Comparison of ENCODE assay signal across 20 cellular contexts in the genomic region with DNA sequence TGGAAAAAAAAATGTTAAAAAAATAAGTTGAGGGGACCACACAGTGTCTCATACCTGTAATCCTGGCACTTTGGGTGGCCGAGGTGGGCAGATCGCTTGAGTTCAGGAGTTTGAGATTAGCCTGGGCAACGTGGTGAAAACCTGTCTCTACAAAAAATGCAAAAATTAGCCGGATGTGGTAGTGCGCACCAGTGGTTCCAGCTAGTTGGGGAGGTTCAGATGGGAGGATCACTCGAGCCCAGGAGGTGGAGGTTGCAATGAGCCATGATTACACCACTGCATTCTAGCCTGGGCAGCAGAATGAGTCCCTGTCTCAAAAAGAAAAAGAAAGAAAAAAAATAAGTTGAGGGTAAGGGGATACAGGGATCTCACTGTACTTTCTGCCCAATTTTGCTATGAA. TPM values are rescaled to one million over a fixed set of nuclear protein-coding genes. Genes with fewer than 3 reads are reported as not detected.
DNase-seq lines count a peak whose midpoint lies in the region; ATAC-seq, FAIRE-seq and TF ChIP-seq lines count a peak whose summit lies in the region.
"Had no signal": no experiment of that assay in that cellular context is flagged by ENCODE, and none has a peak within 500 bp of the region (broad histone marks: within the 10 kb centered on the region; RNA-seq: fewer than 3 reads in every experiment).

No MANE protein-coding gene starts in this region.

- H3K27ac ChIP-seq in IMR-90 (ENCODE audit: insufficient read depth, low read length) (peak overlapping the region; percentile 3; the same call in 1 of the 2 replicates), foreskin keratinocyte (peak overlapping the region; percentile 99)

- peak overlapping the region; percentile 56; the same call in 1 of the 2 replicates for H2BK120ac ChIP-seq in IMR-90 (ENCODE audit: low read depth, low read length)

- H4K5ac ChIP-seq in IMR-90 (ENCODE audit: low read depth, low read length): no peak overlapping the region

- peak overlapping the region; percentile 42 for H2BK5ac ChIP-seq in IMR-90 (ENCODE audit: low read depth, low read length, poor library complexity, severe bottlenecking)

- H2AFZ ChIP-seq in IMR-90 (replicated peaks; ENCODE audit: low read length, poor library complexity): no peak overlapping the region

- H3K4me1 Mint-ChIP-seq in Calu3 (ENCODE audit: low read depth, unreplicated experiment): peaks cover 74% of the 10 kb centered on the region
- H3K4me1 Mint-ChIP-seq: T-cell had no signal

- dilution Hi-C loops in IMR-90 (cut with HindIII; ENCODE audit: low sequenced_read_pairs, unreplicated experiment): no loop called here

- no peak overlapping the region; the same call in 1 of the 2 replicates for H4K91ac ChIP-seq in IMR-90 (ENCODE audit: insufficient read depth, low read depth, low read length)

- peaks cover 47% of the 10 kb centered on the region for H3K36me3 Mint-ChIP-seq in Calu3 (ENCODE audit: insufficient read depth, unreplicated experiment)
- H3K36me3 Mint-ChIP-seq: T-cell had no signal

- DNase-seq in Calu3: no peak
- DNase-seq in GM18507 (ENCODE audit: extremely low spot score, insufficient read length, low read depth): no peak
- no peak for DNase-seq in IMR-90
- no peak for DNase-seq in foreskin keratinocyte
- DNase-seq in omental fat pad (ENCODE audit: low spot score): no peak
- no peak for DNase-seq in activated CD4-positive, alpha-beta T cell treated with anti-CD3 and anti-CD28 coated beads for 4 hours
- DNase-seq: ACHN; CD4-positive, alpha-beta T cell; GOT3; Kasumi-1; NCI-H1105; NCI-H1694 treated with DMSO at 0.1 percent for 48 hours; NCI-H226; NCI-H524 treated with DMSO at 0.1 percent for 48 hours; Right ventricle myocardium superior; T-cell had no signal

- no peaks in the 10 kb centered on the region for H4K20me1 ChIP-seq in IMR-90 (ENCODE audit: insufficient read depth, low read length)

- H3K56ac ChIP-seq in IMR-90 (ENCODE audit: extremely low read depth, insufficient read depth, low read length): no peak overlapping the region

- H3K4me3 Mint-ChIP-seq in Calu3 (ENCODE audit: low read depth, unreplicated experiment): no peak overlapping the region
- H3K4me3 Mint-ChIP-seq: CD4-positive, alpha-beta T cell; T-cell had no signal

- no peaks in the 10 kb centered on the region for H3K9me3 ChIP-seq in IMR-90 (ENCODE audit: control insufficient read depth, insufficient read depth, low read length)

- H3K27ac Mint-ChIP-seq in Calu3 (ENCODE audit: unreplicated experiment): peak overlapping the region; percentile 97
- H3K27ac Mint-ChIP-seq: CD4-positive, alpha-beta T cell; T-cell had no signal

- H4K8ac ChIP-seq in IMR-90 (ENCODE audit: low read depth in 2 of 2, low read length in 2 of 2): peak overlapping the region; percentile 14 to 66; a peak in 1 of 4 replicates

- 0 out of 3 replicates have a peak overlapping the region, but pooled peaks have one; percentile 34 for H2BK15ac ChIP-seq in IMR-90 (ENCODE audit: low read depth, low read length)

- H3K4me1 ChIP-seq in IMR-90 (ENCODE audit: control insufficient read depth, insufficient read depth, low read length) (peaks cover 6% of the 10 kb centered on the region), foreskin keratinocyte (peaks cover 55% of the 10 kb centered on the region)

- peak overlapping the region; percentile 7; the same call in 1 of the 2 replicates for H3K4ac ChIP-seq in IMR-90 (ENCODE audit: low read depth, low read length)

- no peak for TF ChIP-seq POLR2A in IMR-90 (IDR thresholded peaks at IDR 0.05; ENCODE audit: low read depth, low read length)

- no peaks in the 10 kb centered on the region for H3K9me3 Mint-ChIP-seq in Calu3 (ENCODE audit: low read depth, unreplicated experiment)
- H3K9me3 Mint-ChIP-seq: CD4-positive, alpha-beta T cell; T-cell had no signal

- H2AK5ac ChIP-seq in IMR-90 (ENCODE audit: low read depth, low read length): peak overlapping the region; percentile 49; the same call in 1 of the 2 replicates

- peak; percentile 48 for FAIRE-seq in GM18507 (lab: Jason Lieb, UNC)
- FAIRE-seq: GM12878 had no signal

- no peak overlapping the region for H2AK9ac ChIP-seq in IMR-90 (replicated peaks; ENCODE audit: low read depth, low read length, poor library complexity)

- in situ Hi-C loops in IMR-90 (cut with MboI; ENCODE audit: low sequenced_read_pairs): no loop called here

- intact Hi-C loops in Calu3 (cut with micrococcal nuclease; ENCODE audit: unreplicated experiment): no loop called here
- intact Hi-C loops in IMR-90 (cut with micrococcal nuclease): no loop called here

- no peaks in the 10 kb centered on the region for H3K79me1 ChIP-seq in IMR-90 (ENCODE audit: low read depth in 1 of 2, low read length in 2 of 2)

- H3K4me2 ChIP-seq in IMR-90 (ENCODE audit: low read depth, low read length): no peak overlapping the region

- CTCF ChIA-PET in Calu3 (lab: Charles Lee) (no interaction called here), IMR-90 (lab: Yijun Ruan, JAX) (no interaction called here)

- no peak overlapping the region for H3K4me3 ChIP-seq in IMR-90 (ENCODE audit: insufficient read depth, low read depth, low read length)
- H3K4me3 ChIP-seq: GM12878, SK-N-MC had no signal

- peak overlapping the region; percentile 40; the same call in 1 of the 2 replicates for H2BK20ac ChIP-seq in IMR-90 (ENCODE audit: low read depth, low read length)

- H3K23ac ChIP-seq in IMR-90 (ENCODE audit: low read depth, low read length): no peak overlapping the region

- no peaks in the 10 kb centered on the region for H3K36me3 ChIP-seq in IMR-90 (ENCODE audit: control insufficient read depth, insufficient read depth, low read length)

- TF ChIP-seq RAD21 in IMR-90 (IDR thresholded peaks at IDR 0.05; ENCODE audit: low read length): no peak

- POLR2A ChIA-PET in IMR-90 (lab: Charles Lee; ENCODE audit: unreplicated experiment): no interaction called here

- H3K9me1 ChIP-seq in IMR-90 (ENCODE audit: insufficient read depth, low read length): 0 out of 2 replicates have a peak, but pooled peaks cover 2% of the 10 kb centered on the region

- WGBS in IMR-90 (ENCODE audit: extremely low coverage in 2 of 2, insufficient read length in 1 of 2), 2 experiments: no CpG with 5 or more reads among the region's 6 CpGs

- no peaks in the 10 kb centered on the region for H3K27me3 Mint-ChIP-seq in Calu3 (ENCODE audit: unreplicated experiment)
- H3K27me3 Mint-ChIP-seq: CD4-positive, alpha-beta T cell had no signal

- ATAC-seq in IMR-90 (ENCODE audit: low read depth) (no peak), foreskin keratinocyte (no peak), GM19035 (IDR thresholded peaks at IDR 0.05; ENCODE audit: unreplicated experiment) (no peak), omental fat pad (ENCODE audit: low FRiP score) (no peak)
- ATAC-seq: GM12878, Panc1, T-cell had no signal

- 0 out of 2 replicates have a peak overlapping the region, but pooled peaks have one; percentile 6 for H3K14ac ChIP-seq in IMR-90 (replicated peaks; ENCODE audit: low read depth, low read length)

- no peak for TF ChIP-seq CTCF in Calu3 (IDR thresholded peaks at IDR 0.05; ENCODE audit: unreplicated experiment)
- no peak for TF ChIP-seq CTCF in IMR-90 (conservative IDR thresholded peaks at IDR 0.05; ENCODE audit: low read depth, low read length)
- TF ChIP-seq CTCF in foreskin keratinocyte (conservative IDR thresholded peaks at IDR 0.05): no peak
- no peak for TF ChIP-seq CTCF in omental fat pad (IDR thresholded peaks at IDR 0.05)

- peak overlapping the region; percentile 72; the same call in 1 of the 2 replicates for H3K18ac ChIP-seq in IMR-90 (ENCODE audit: low read depth, low read length)

- H3K9ac ChIP-seq in IMR-90 (ENCODE audit: low read depth, low read length): no peak overlapping the region

- BruUV-seq in Calu3 (replicated peaks; lab: Mats Ljungman, UMichigan) (no TSS peak), IMR-90 (replicated peaks; lab: Mats Ljungman, UMichigan) (no TSS peak)

- H3K27me3 ChIP-seq in IMR-90 (ENCODE audit: control insufficient read depth, insufficient read depth, low read length): no peaks in the 10 kb centered on the region
- no peaks in the 10 kb centered on the region for H3K27me3 ChIP-seq in foreskin keratinocyte

TF ChIP-seq in IMR-90, 13 proteins besides CTCF, POLR2A, EP300 and RAD21:
- TF ChIP-seq RFX5 (IDR thresholded peaks at IDR 0.05; ENCODE audit: low read depth, low read length): no peak
- no peak for TF ChIP-seq FOS (IDR thresholded peaks at IDR 0.05; ENCODE audit: low read depth, low read length)
- TF ChIP-seq CHD1 (IDR thresholded peaks at IDR 0.05; ENCODE audit: low read depth, low read length): no peak
- TF ChIP-seq, protein P1, sequence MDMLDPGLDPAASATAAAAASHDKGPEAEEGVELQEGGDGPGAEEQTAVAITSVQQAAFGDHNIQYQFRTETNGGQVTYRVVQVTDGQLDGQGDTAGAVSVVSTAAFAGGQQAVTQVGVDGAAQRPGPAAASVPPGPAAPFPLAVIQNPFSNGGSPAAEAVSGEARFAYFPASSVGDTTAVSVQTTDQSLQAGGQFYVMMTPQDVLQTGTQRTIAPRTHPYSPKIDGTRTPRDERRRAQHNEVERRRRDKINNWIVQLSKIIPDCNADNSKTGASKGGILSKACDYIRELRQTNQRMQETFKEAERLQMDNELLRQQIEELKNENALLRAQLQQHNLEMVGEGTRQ (IDR thresholded peaks at IDR 0.05; ENCODE audit: low read depth, low read length): no peak
- TF ChIP-seq RCOR1 (IDR thresholded peaks at IDR 0.05; ENCODE audit: insufficient replicate concordance, low read length): no peak
- no peak for TF ChIP-seq ELK1 (IDR thresholded peaks at IDR 0.05; ENCODE audit: borderline replicate concordance, low read depth, low read length)
- TF ChIP-seq MAZ (IDR thresholded peaks at IDR 0.05; ENCODE audit: borderline replicate concordance, low read depth, low read length): no peak
- no peak for TF ChIP-seq BHLHE40 (IDR thresholded peaks at IDR 0.05; ENCODE audit: low read depth, low read length)
- TF ChIP-seq SMC3 (IDR thresholded peaks at IDR 0.05; ENCODE audit: low read depth, low read length): no peak

RNA-seq across cellular contexts. Expression of gene KYNU, which starts 6.1 kb away (rescaled TPM):
- total RNA-seq in Calu3 (2022) (64.2 and 78.7 TPM in 2 replicates), IMR-90 (2012; rRNA removed) (2.2 and 2.9 TPM in 2 replicates), foreskin keratinocyte (0.39 and 3.6 TPM in 2 replicates), omental fat pad (10 to 100 TPM in 1 of 4 donors, 1 to 10 TPM in 3; 3.8 to 25.3 (median 8.4) TPM)
- polyA plus RNA-seq in IMR-90 (2012; rRNA removed) (0.53 and 0.75 TPM in 2 replicates), foreskin keratinocyte (0.12 and 2.6 TPM in 2 replicates)
- polyA plus RNA-seq in IMR-90 (2012; cell fraction: cytosol; rRNA removed): 0.13 and 0.26 TPM in 2 replicates
- 0.04 and 0.56 TPM in 2 replicates for polyA plus RNA-seq in IMR-90 (2012; cell fraction: nucleus; rRNA removed; ENCODE audit: low replicate concordance)
